8 cellular contexts compared by ENCODE assay signal in genomic region chr12:52903855-52904508, GRCh38. TPM values are rescaled to one million over a fixed set of nuclear protein-coding genes. Genes with fewer than 3 reads are reported as not detected.
DNase-seq lines count a peak whose midpoint lies in the region; FAIRE-seq and TF ChIP-seq lines count a peak whose summit lies in the region.

No MANE protein-coding gene starts in this region.

- intact Hi-C loops in posterior vena cava (cut with DNase I) = no loop called here

- H3K4me1 ChIP-seq in HUES64 (ENCODE audit: insufficient read depth, low read length) = peaks cover 32% of the 10 kb centered on the region
- H3K4me1 ChIP-seq in H1 (replicated peaks in 1 of 4; ENCODE audit: control insufficient read depth in 3 of 4, insufficient read depth in 4 of 4, low read length in 3 of 4) = peaks cover 15 to 21% (median 18%) of the 10 kb centered on the region in 4 experiments
- peaks cover 4% of the 10 kb centered on the region for H3K4me1 ChIP-seq in muscle layer of colon (ENCODE audit: insufficient read depth, low read length)
- no peaks in the 10 kb centered on the region for H3K4me1 ChIP-seq in urinary bladder (ENCODE audit: insufficient read depth)

- peak overlapping the region; percentile 74 for H4K5ac ChIP-seq in H1 (ENCODE audit: insufficient read length, low read depth, low read length)

- TF ChIP-seq RAD21 in H1 (IDR thresholded peaks at IDR 0.05 in 1 of 2, conservative IDR thresholded peaks at IDR 0.05 in 1 of 2; ENCODE audit: low read depth in 2 of 2, low read length in 2 of 2) = no peak

- no peak for TF ChIP-seq POLR2A in H1 (IDR thresholded peaks at IDR 0.05; ENCODE audit: control extremely low read depth in 1 of 2, low read depth in 2 of 2, low read length in 2 of 2)

- no peak overlapping the region for H2AK5ac ChIP-seq in H1 (ENCODE audit: low read depth, low read length)

- peaks cover 9 to 17% of the 10 kb centered on the region in 2 experiments for H4K20me1 ChIP-seq in H1 (replicated peaks in 1 of 2; ENCODE audit: control insufficient read depth in 1 of 2, insufficient read depth in 2 of 2, low read length in 2 of 2)

- CTCF ChIA-PET in H1 (lab: Charles Lee; ENCODE audit: partially characterized antibody) = interaction anchor here (1.2 to 36.8 kb wide), 7 partner anchors 17 to 83 kb away, joined by 3 to 1250 read pairs (median 197); partner anchors contain the start of gene KRT18

- peak overlapping the region; percentile 81 for H2BK5ac ChIP-seq in H1 (ENCODE audit: low read depth, low read length)

- H2BK120ac ChIP-seq in H1 (replicated peaks; ENCODE audit: low read depth, low read length) = no peak overlapping the region

- H2BK12ac ChIP-seq in H1 (ENCODE audit: low read depth, low read length) = 0 out of 2 replicates have a peak overlapping the region, but pooled peaks have one; percentile 50

- H2AFZ ChIP-seq in H1 (ENCODE audit: low read length) = no peak overlapping the region

- H2BK15ac ChIP-seq in H1 (ENCODE audit: low read length) = no peak overlapping the region

- no peak overlapping the region for H3K4ac ChIP-seq in H1 (replicated peaks; ENCODE audit: insufficient read length, low read depth, low read length)

- peaks cover 11% of the 10 kb centered on the region for H3K79me1 ChIP-seq in H1 (ENCODE audit: low read depth, low read length)

- no peaks in the 10 kb centered on the region for H3K27me3 ChIP-seq in HUES64 (ENCODE audit: insufficient read depth, low read length)
- no peaks in the 10 kb centered on the region; a peak in 1 of 7 replicates for H3K27me3 ChIP-seq in H1 (replicated peaks in 1 of 4; ENCODE audit: control insufficient read depth in 3 of 4, extremely low read depth in 1 of 4, insufficient read depth in 3 of 4, low read length in 3 of 4)
- no peaks in the 10 kb centered on the region for H3K27me3 ChIP-seq in muscle layer of colon (ENCODE audit: control insufficient read depth in 1 of 2, insufficient read depth in 2 of 2, low read length in 2 of 2)

- H3K36me3 ChIP-seq in HUES64 (ENCODE audit: insufficient read depth, low read length) = peaks cover 32% of the 10 kb centered on the region
- H3K36me3 ChIP-seq in H1 (ENCODE audit: control insufficient read depth in 2 of 4, insufficient read depth in 4 of 4, low read length in 3 of 4) = peaks cover 10 to 32% (median 27%) of the 10 kb centered on the region in 4 experiments
- no peaks in the 10 kb centered on the region for H3K36me3 ChIP-seq in muscle layer of colon (ENCODE audit: insufficient read depth, low read length)
- H3K36me3 ChIP-seq in urinary bladder (ENCODE audit: insufficient read depth) = no peaks in the 10 kb centered on the region

- TF ChIP-seq EP300 in H1 (IDR thresholded peaks at IDR 0.05; ENCODE audit: borderline replicate concordance in 1 of 2, low read depth in 2 of 2, low read length in 2 of 2) = no peak

- H3K4me2 ChIP-seq in H1 (ENCODE audit: insufficient read depth in 1 of 2, low read depth in 2 of 2, low read length in 2 of 2) = peak overlapping the region; percentile 85 to 92

- peak overlapping the region; percentile 29 for H3K27ac ChIP-seq in HUES64 (ENCODE audit: low read depth, low read length)
- peak overlapping the region; percentile 99 for H3K27ac ChIP-seq in VCaP
- 0 out of 2 replicates have a peak overlapping the region, but pooled peaks have one; percentile 0 for H3K27ac ChIP-seq in H1 (ENCODE audit: low read depth, low read length)
- peak overlapping the region; percentile 95 for H3K27ac ChIP-seq in muscle layer of colon (ENCODE audit: low read depth, low read length)
- peak overlapping the region; percentile 83 for H3K27ac ChIP-seq in urinary bladder (ENCODE audit: low read depth)

- no peak for FAIRE-seq in H1 (lab: Jason Lieb, UNC)

- H3K9me3 ChIP-seq in HUES64 (ENCODE audit: insufficient read depth, low read depth, low read length) = no peaks in the 10 kb centered on the region
- no peaks in the 10 kb centered on the region for H3K9me3 ChIP-seq in H1 (ENCODE audit: insufficient read depth in 2 of 2, low read depth in 1 of 2, low read length in 1 of 2)
- H3K9me3 ChIP-seq in muscle layer of colon (ENCODE audit: low read length) = no peaks in the 10 kb centered on the region

- POLR2A ChIA-PET in H1 (lab: Charles Lee; ENCODE audit: partially characterized antibody) = interaction anchor here (0.6 to 17.4 kb wide), 22 partner anchors 9 to 415 kb away, joined by 3 to 297 read pairs (median 7); partner anchors contain the start of genes EIF4B and KRT18

- H4K8ac ChIP-seq in H1 (ENCODE audit: extremely low read depth, insufficient read depth, low read length) = no peak overlapping the region

- peak overlapping the region; percentile 77 for H3K4me3 ChIP-seq in HUES64 (ENCODE audit: low read length)
- H3K4me3 ChIP-seq in H1 (ENCODE audit: extremely low read depth in 1 of 4, insufficient read depth in 2 of 4, low read depth in 3 of 4, low read length in 4 of 4) = peak overlapping the region; percentile 85 to 100 (median 91)
- H3K4me3 ChIP-seq in muscle layer of colon (ENCODE audit: low read depth in 1 of 2, low read length in 2 of 2) = peak overlapping the region in 1 of 2 donors; percentile 45
- H3K4me3 ChIP-seq in urinary bladder (ENCODE audit: low read depth, low read length) = peak overlapping the region; percentile 46

- peaks cover 0 to 21% of the 10 kb centered on the region in 2 experiments; a peak in 2 of 4 replicates for H3K79me2 ChIP-seq in H1 (ENCODE audit: control insufficient read depth in 1 of 2, insufficient read depth in 2 of 2, low read length in 2 of 2)

- peak overlapping the region; percentile 67 for H3K18ac ChIP-seq in H1 (ENCODE audit: extremely low read depth, low read length)

- H4K91ac ChIP-seq in H1 (replicated peaks; ENCODE audit: insufficient read length, low read length) = peak overlapping the region; percentile 40

- H3K9ac ChIP-seq in HUES64 (ENCODE audit: low read depth, low read length) = peak overlapping the region; percentile 83
- peak overlapping the region; percentile 36 to 89 (median 56) for H3K9ac ChIP-seq in H1 (replicated peaks in 1 of 4; ENCODE audit: extremely low read depth in 1 of 4, low read depth in 3 of 4, low read length in 3 of 4)
- peak overlapping the region; percentile 65 for H3K9ac ChIP-seq in muscle layer of colon (ENCODE audit: low read length)

- H2BK20ac ChIP-seq in H1 (ENCODE audit: low read length) = no peak overlapping the region

- no peak overlapping the region for H3K14ac ChIP-seq in H1 (ENCODE audit: insufficient read length)

- DNase-seq in NCI-H2196 (lab: John Stamatoyannopoulos, UW; ENCODE audit: unreplicated experiment) = peak; percentile 38
- no peak for DNase-seq in NCI-H2196 treated with DMSO at 0.1 percent for 48 hours (lab: John Stamatoyannopoulos, UW; ENCODE audit: unreplicated experiment)
- DNase-seq in H1 (ENCODE audit: low read depth in 1 of 2, low spot score in 2 of 2) = peak in 1 of 2 experiments; percentile 74
- no peak for DNase-seq in posterior vena cava (ENCODE audit: low spot score)

- WGBS in HUES64 = under 1% methylated on average over 30 of the region's 31 CpGs
- WGBS in H1 (ENCODE audit: extremely low coverage in 1 of 2, insufficient coverage in 1 of 2, insufficient read length in 1 of 2, insufficient replicate concordance in 2 of 2, low coverage in 1 of 2, low lambda C conversion rate in 2 of 2, missing lambda C conversion rate in 1 of 2), 2 experiments = 1% methylated on average over 14 of the region's 31 CpGs; no CpG with 5 or more reads in 1 of the 2 experiments
- WGBS in urinary bladder = 16% methylated on average over 31 of the region's 31 CpGs

- no peaks in the 10 kb centered on the region; the same call in 1 of the 2 replicates for H3K23me2 ChIP-seq in H1 (ENCODE audit: low read depth, low read length)

- H3K56ac ChIP-seq in H1 (replicated peaks; ENCODE audit: insufficient read length, low read depth, low read length) = peak overlapping the region; percentile 87

- no peak for TF ChIP-seq CTCF in VCaP (conservative IDR thresholded peaks at IDR 0.05)
- no peak for TF ChIP-seq CTCF in H1 (IDR thresholded peaks at IDR 0.05; ENCODE audit: control extremely low read depth in 1 of 3, insufficient read depth in 1 of 3, low read depth in 1 of 3, low read length in 3 of 3)

- H3K23ac ChIP-seq in H1 (ENCODE audit: insufficient read length) = no peak overlapping the region

RNA-seq across cellular contexts. Expression of gene KRT8, which starts 0.9 kb away (rescaled TPM):
- 300 TPM for polyA plus RNA-seq in HUES64 (2013, experiment 1 of 2)
- polyA plus RNA-seq in HUES64 (2013, experiment 2 of 2) = 301 TPM
- 283 and 290 TPM in 2 replicates for total RNA-seq in H1 (2021; fragmentation: NEBNext Ultra II Directional; extraction: Animal tissue kit (Norgen Biotek cat#: 25700))
- 280 and 311 TPM in 2 replicates for polyA plus RNA-seq in H1 (2011; rRNA removed)
- polyA plus RNA-seq in H1 (2011; cell fraction: cytosol; rRNA removed) = 279 TPM
- polyA plus RNA-seq in H1 (2011; cell fraction: nucleus; rRNA removed) = 247 TPM
- polyA plus RNA-seq in H1 (2012, experiment 1 of 2) = 299 to 366 TPM (median 352 TPM) in 4 replicates
- 463 TPM for polyA plus RNA-seq in H1 (2012, experiment 2 of 2)
- 311 TPM for polyA plus RNA-seq in H1 (2013, experiment 1 of 2)
- 291 TPM for polyA plus RNA-seq in H1 (2013, experiment 2 of 2)
- 235 and 239 TPM in 2 replicates for polyA minus RNA-seq in H1 (2011; rRNA and poly(A)+ RNA removed)
- polyA minus RNA-seq in H1 (2011; cell fraction: cytosol; rRNA and poly(A)+ RNA removed) = 185 TPM
- 128 TPM for polyA minus RNA-seq in H1 (2011; cell fraction: nucleus; rRNA and poly(A)+ RNA removed)
- total RNA-seq in urinary bladder = 96.2 TPM
- 202 TPM for polyA plus RNA-seq in urinary bladder
- 10 to 100 TPM in 1 of 2 donors, 1 to 10 TPM in 1; 4.0 to 23.6 TPM for total RNA-seq in posterior vena cava

RNA-seq across cellular contexts. Expression of gene KRT18, which starts 44.9 kb away (rescaled TPM):
- polyA plus RNA-seq in HUES64 (2013, experiment 1 of 2) = 357 TPM
- 348 TPM for polyA plus RNA-seq in HUES64 (2013, experiment 2 of 2)
- total RNA-seq in H1 (2021; fragmentation: NEBNext Ultra II Directional; extraction: Animal tissue kit (Norgen Biotek cat#: 25700)) = 375 and 391 TPM in 2 replicates
- polyA plus RNA-seq in H1 (2011; rRNA removed) (236 and 263 TPM in 2 replicates), urinary bladder (70.9 TPM)
- polyA plus RNA-seq in H1 (2011; cell fraction: cytosol; rRNA removed) = 320 TPM
- 356 TPM for polyA plus RNA-seq in H1 (2011; cell fraction: nucleus; rRNA removed)
- polyA plus RNA-seq in H1 (2012, experiment 1 of 2) = 381 to 481 TPM (median 444 TPM) in 4 replicates
- polyA plus RNA-seq in H1 (2012, experiment 2 of 2) = 459 TPM
- 314 TPM for polyA plus RNA-seq in H1 (2013, experiment 1 of 2)
- 311 TPM for polyA plus RNA-seq in H1 (2013, experiment 2 of 2)
- 184 and 221 TPM in 2 replicates for polyA minus RNA-seq in H1 (2011; rRNA and poly(A)+ RNA removed)
- polyA minus RNA-seq in H1 (2011; cell fraction: cytosol; rRNA and poly(A)+ RNA removed) = 173 TPM
- 115 TPM for polyA minus RNA-seq in H1 (2011; cell fraction: nucleus; rRNA and poly(A)+ RNA removed)
- total RNA-seq in urinary bladder (81.8 TPM), posterior vena cava (10 to 100 TPM; 14.1 to 20.5 TPM)

RNA-seq across cellular contexts. Expression of gene KRT78, which starts 55.2 kb away (rescaled TPM):
- polyA plus RNA-seq in HUES64 (2013, experiment 1 of 2) = not detected
- polyA plus RNA-seq in HUES64 (2013, experiment 2 of 2) = not detected
- not detected in 2 replicates for total RNA-seq in H1 (2021; fragmentation: NEBNext Ultra II Directional; extraction: Animal tissue kit (Norgen Biotek cat#: 25700))
- polyA plus RNA-seq in H1 (2011; rRNA removed) (not detected in 2 replicates), urinary bladder (not detected)
- polyA plus RNA-seq in H1 (2011; cell fraction: cytosol; rRNA removed) = not detected
- not detected for polyA plus RNA-seq in H1 (2011; cell fraction: nucleus; rRNA removed)
- not detected in 4 replicates for polyA plus RNA-seq in H1 (2012, experiment 1 of 2)
- not detected for polyA plus RNA-seq in H1 (2012, experiment 2 of 2)
- polyA plus RNA-seq in H1 (2013, experiment 1 of 2) = not detected
- not detected for polyA plus RNA-seq in H1 (2013, experiment 2 of 2)
- polyA minus RNA-seq in H1 (2011; rRNA and poly(A)+ RNA removed) = not detected in 2 replicates
- not detected for polyA minus RNA-seq in H1 (2011; cell fraction: cytosol; rRNA and poly(A)+ RNA removed)
- not detected for polyA minus RNA-seq in H1 (2011; cell fraction: nucleus; rRNA and poly(A)+ RNA removed)
- total RNA-seq in urinary bladder (not detected), posterior vena cava (not detected)

Comparison
In these comparisons a context has a peak if more than half of its experiments do, and no peak if none do; other contexts are left out.
1. H3K27ac ChIP-seq: peak in every context shown above with its lines; median percentile 99 in VCaP; 95 in muscle layer of colon; 83 in urinary bladder; 29 in HUES64; 0 in H1.